Comparison of ENCODE assay signal across 8 cellular contexts in the genomic region with DNA sequence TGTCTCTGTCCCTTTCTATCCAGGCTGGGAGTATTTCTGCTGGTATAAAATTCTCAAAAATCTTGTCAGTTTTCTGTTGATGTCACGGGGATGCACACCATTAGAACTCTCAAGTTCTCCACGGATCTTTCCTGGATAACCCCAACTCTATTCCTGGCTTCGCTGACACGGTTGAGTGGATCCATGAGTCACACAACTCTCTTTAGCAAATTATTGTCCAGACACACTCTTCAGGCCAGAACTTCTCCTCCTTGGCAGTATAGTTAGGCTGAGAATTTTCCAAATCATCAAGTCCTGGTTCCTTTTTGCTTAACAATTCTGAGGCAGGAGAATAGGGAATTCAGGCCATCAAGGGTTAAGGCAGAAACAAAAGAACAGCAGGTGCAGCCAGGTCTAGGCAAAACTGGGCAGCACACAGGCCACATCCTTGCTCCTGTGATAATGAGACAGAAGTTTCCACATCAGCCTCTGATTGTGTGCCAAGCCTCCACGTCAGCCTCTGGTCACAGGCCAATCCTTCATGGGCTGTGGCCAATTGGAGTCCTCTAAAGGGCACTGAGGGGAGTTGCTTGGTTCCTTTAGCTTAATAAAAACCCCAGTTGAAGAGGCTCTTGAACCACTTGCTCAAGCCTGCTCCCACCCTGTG. TPM values are rescaled to one million over a fixed set of nuclear protein-coding genes. Genes with fewer than 3 reads are reported as not detected.
DNase-seq lines count a peak whose midpoint lies in the region; ATAC-seq and TF ChIP-seq lines count a peak whose summit lies in the region.

No MANE protein-coding gene starts in this region.

- H3K27ac ChIP-seq in ACC112 (ENCODE audit: low read depth, low read length) (peak overlapping the region; percentile 48), heart left ventricle (peak overlapping the region; percentile 64 to 87 (median 78)), rectal smooth muscle tissue (ENCODE audit: low read depth, low read length) (peak overlapping the region; percentile 62)

- peak overlapping the region; percentile 14 for H3K27ac Mint-ChIP-seq in activated T-helper 17 cell treated with anti-CD3 and anti-CD28 coated beads, Interleukin-2, amount 50 U/mL, for 72 hours
- H3K27ac Mint-ChIP-seq in natural killer cell treated with Interleukin-12 subunit alpha and Interleukin-12 subunit beta and Interleukin-15 and Interleukin-18, amount 100 ng/mL, for 72 hours, result no peak overlapping the region

- intact Hi-C loops in heart left ventricle (cut with DNase I), result loop anchor here in 6 of 10 donors (5.0 to 10.0 kb wide), 4 partner anchors 107 to 542 kb away; a partner anchor contains a TSS

- H3K4me1 ChIP-seq in ACC112 (ENCODE audit: control insufficient read depth, insufficient read depth, low read length, unreplicated experiment), result peaks cover 7% of the 10 kb centered on the region
- H3K4me1 ChIP-seq in heart left ventricle, result peaks cover 0 to 22% (median 10%) of the 10 kb centered on the region in 12 donors
- H3K4me1 ChIP-seq in rectal smooth muscle tissue (ENCODE audit: control insufficient read depth, insufficient read depth, low read length), result peaks cover 19% of the 10 kb centered on the region

- H3K36me3 ChIP-seq in ACC112 (ENCODE audit: insufficient read depth, low read length) (no peaks in the 10 kb centered on the region), heart left ventricle (no peaks in the 10 kb centered on the region), rectal smooth muscle tissue (ENCODE audit: control insufficient read depth, insufficient read depth, low read length) (no peaks in the 10 kb centered on the region)

- no peaks in the 10 kb centered on the region for H3K79me2 ChIP-seq in ACC112 (ENCODE audit: control insufficient read depth, insufficient read depth, low read length, unreplicated experiment)

- TF ChIP-seq POLR2A in heart left ventricle (IDR thresholded peaks at IDR 0.05), result no peak

- no peak overlapping the region for H3K4me3 Mint-ChIP-seq in activated T-helper 17 cell treated with anti-CD3 and anti-CD28 coated beads, Interleukin-2, amount 50 U/mL, for 72 hours
- no peak overlapping the region for H3K4me3 Mint-ChIP-seq in natural killer cell treated with Interleukin-12 subunit alpha and Interleukin-12 subunit beta and Interleukin-15 and Interleukin-18, amount 100 ng/mL, for 72 hours

- no peaks in the 10 kb centered on the region for H3K27me3 Mint-ChIP-seq in activated T-helper 17 cell treated with anti-CD3 and anti-CD28 coated beads, Interleukin-2, amount 50 U/mL, for 72 hours
- no peaks in the 10 kb centered on the region for H3K27me3 Mint-ChIP-seq in natural killer cell treated with Interleukin-12 subunit alpha and Interleukin-12 subunit beta and Interleukin-15 and Interleukin-18, amount 100 ng/mL, for 72 hours

- DNase-seq in HUDEP-2 (lab: John Stamatoyannopoulos, UW; ENCODE audit: unreplicated experiment in 76 of 76) (peak in 74 of 76 experiments; percentile 4 to 92 (median 73)), heart left ventricle (peak; percentile 79 to 88 (median 85))
- no peak for DNase-seq in natural killer cell treated with Interleukin-12 subunit alpha and Interleukin-12 subunit beta and Interleukin-15 and Interleukin-18, amount 100 ng/mL, for 72 hours (ENCODE audit: low spot score)

- H3K36me3 Mint-ChIP-seq in activated T-helper 17 cell treated with anti-CD3 and anti-CD28 coated beads, Interleukin-2, amount 50 U/mL, for 72 hours (ENCODE audit: low read depth), result no peaks in the 10 kb centered on the region
- no peaks in the 10 kb centered on the region for H3K36me3 Mint-ChIP-seq in natural killer cell treated with Interleukin-12 subunit alpha and Interleukin-12 subunit beta and Interleukin-15 and Interleukin-18, amount 100 ng/mL, for 72 hours

- no peaks in the 10 kb centered on the region for H3K9me3 Mint-ChIP-seq in activated T-helper 17 cell treated with anti-CD3 and anti-CD28 coated beads, Interleukin-2, amount 50 U/mL, for 72 hours
- H3K9me3 Mint-ChIP-seq in natural killer cell treated with Interleukin-12 subunit alpha and Interleukin-12 subunit beta and Interleukin-15 and Interleukin-18, amount 100 ng/mL, for 72 hours, result no peaks in the 10 kb centered on the region

- no peak overlapping the region for H3K9ac ChIP-seq in rectal smooth muscle tissue (ENCODE audit: low read length)

- no peaks in the 10 kb centered on the region for H3K9me3 ChIP-seq in heart left ventricle

- H3K4me3 ChIP-seq in ACC112 (ENCODE audit: low read depth, low read length), result no peak overlapping the region
- H3K4me3 ChIP-seq in heart left ventricle, result no peak overlapping the region
- no peak overlapping the region for H3K4me3 ChIP-seq in rectal smooth muscle tissue (ENCODE audit: low read length)

- ATAC-seq in activated T-helper 17 cell treated with anti-CD3 and anti-CD28 coated beads, Interleukin-2, amount 50 U/mL, for 72 hours (replicated peaks), result no peak
- peak; percentile 87 to 92 (median 90) for ATAC-seq in heart left ventricle
- no peak for ATAC-seq in HG02763 (IDR thresholded peaks at IDR 0.05; ENCODE audit: unreplicated experiment)
- ATAC-seq in GM18520 (IDR thresholded peaks at IDR 0.05; ENCODE audit: unreplicated experiment), result no peak
- ATAC-seq in natural killer cell treated with Interleukin-12 subunit alpha and Interleukin-12 subunit beta and Interleukin-15 and Interleukin-18, amount 100 ng/mL, for 72 hours, result no peak

- no peak for TF ChIP-seq CTCF in heart left ventricle (IDR thresholded peaks at IDR 0.05)

- no peak overlapping the region for H2AFZ ChIP-seq in ACC112 (ENCODE audit: low read length, unreplicated experiment)

- H3K4me1 Mint-ChIP-seq in activated T-helper 17 cell treated with anti-CD3 and anti-CD28 coated beads, Interleukin-2, amount 50 U/mL, for 72 hours, result no peaks in the 10 kb centered on the region
- peaks cover 0 to 3% of the 10 kb centered on the region in 2 donors for H3K4me1 Mint-ChIP-seq in natural killer cell treated with Interleukin-12 subunit alpha and Interleukin-12 subunit beta and Interleukin-15 and Interleukin-18, amount 100 ng/mL, for 72 hours (ENCODE audit: low read depth in 2 of 2)

- H3K27me3 ChIP-seq in ACC112 (ENCODE audit: insufficient read depth, low read length) (no peaks in the 10 kb centered on the region), heart left ventricle (no peaks in the 10 kb centered on the region), rectal smooth muscle tissue (ENCODE audit: control insufficient read depth, insufficient read depth, low read length) (no peaks in the 10 kb centered on the region)

- WGBS in heart left ventricle, 4 donors, result 24 to 28% (median 26%) methylated on average over 5 of the region's 5 CpGs

RNA-seq across cellular contexts. Expression of a gene that starts 5.7 kb away (rescaled TPM):
- total RNA-seq in activated T-helper 17 cell treated with anti-CD3 and anti-CD28 coated beads, Interleukin-2, amount 50 U/mL, for 72 hours, result 100 to 1,000 TPM in 1 of 2 donors, 10 to 100 TPM in 1; 71.9 to 118 TPM
- total RNA-seq in heart left ventricle, result 1,000 to 10,000 TPM in 1 of 9 donors, 100 to 1,000 TPM in 8; 206 to 1,337 (median 394) TPM
- 100 to 1,000 TPM; 166 to 360 TPM for polyA plus RNA-seq in heart left ventricle
- total RNA-seq in natural killer cell treated with Interleukin-12 subunit alpha and Interleukin-12 subunit beta and Interleukin-15 and Interleukin-18, amount 100 ng/mL, for 72 hours, result 10 to 100 TPM; 32.9 to 69.1 TPM

Comparison
In these comparisons a context has a peak if more than half of its experiments do, and no peak if none do; other contexts are left out.
1. ATAC-seq: peak in heart left ventricle (4 of 4); none in activated T-helper 17 cell treated with anti-CD3 and anti-CD28 coated beads, Interleukin-2, amount 50 U/mL, for 72 hours (single experiment), HG02763 (single experiment), GM18520 (single experiment) and natural killer cell treated with Interleukin-12 subunit alpha and Interleukin-12 subunit beta and Interleukin-15 and Interleukin-18, amount 100 ng/mL, for 72 hours (0 of 2).
2. Peak in every context shown above with its lines, with median percentiles within 50 percentile points of each other: H3K27ac ChIP-seq.